In the genomic region with DNA sequence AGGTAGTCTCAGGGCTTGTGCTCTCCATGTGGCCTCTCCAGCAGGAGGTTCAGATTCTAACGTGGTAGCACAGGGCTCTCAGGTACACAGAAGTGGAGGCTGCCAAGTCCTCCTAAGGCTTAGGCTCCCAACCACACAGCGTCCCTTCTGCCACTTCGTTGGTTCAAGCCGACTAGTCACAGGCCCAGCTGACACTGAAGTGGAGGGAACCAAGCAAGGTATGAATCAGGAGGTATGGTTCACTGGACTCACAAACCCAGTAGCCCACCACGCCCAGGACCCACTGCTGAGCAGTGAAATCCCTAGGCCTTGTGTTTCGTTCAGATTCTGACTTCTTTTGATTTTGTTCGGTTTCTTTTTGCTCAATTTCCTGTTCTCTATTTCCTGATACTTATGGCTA, we compare ENCODE assay signal across 22 cellular contexts.
"Had no signal": no experiment of that assay in that cellular context is flagged by ENCODE, and none has a peak within 500 bp of the region (broad histone marks: within the 10 kb centered on the region; RNA-seq: fewer than 3 reads in every experiment).

No MANE protein-coding gene starts in this region.

- FAIRE-seq: endometrium had no signal

- H3K4me1 Mint-ChIP-seq: activated CD4-positive, alpha-beta T cell treated with anti-CD3 and anti-CD28 coated beads, Interleukin-2, amount 10 ng/mL, durations not matched to agents 24 days and 14 days; activated naive CD4-positive, alpha-beta T cell treated with anti-CD3 and anti-CD28 coated beads, Interleukin-2, amount 50 U/mL, for 24 hours; central memory CD8-positive, alpha-beta T cell had no signal

- H3K9me3 Mint-ChIP-seq: activated CD4-positive, alpha-beta T cell treated with anti-CD3 and anti-CD28 coated beads, Interleukin-2, amount 10 ng/mL, durations not matched to agents 24 days and 14 days; activated naive CD4-positive, alpha-beta T cell treated with anti-CD3 and anti-CD28 coated beads, Interleukin-2, amount 50 U/mL, for 24 hours; central memory CD8-positive, alpha-beta T cell had no signal

- H3K27ac ChIP-seq: ascending aorta, colonic mucosa, lower lobe of right lung, sigmoid colon, transverse colon, uterus had no signal

- H3K27ac Mint-ChIP-seq: activated CD4-positive, alpha-beta T cell treated with anti-CD3 and anti-CD28 coated beads, Interleukin-2, amount 10 ng/mL, durations not matched to agents 24 days and 14 days; activated CD8-positive, alpha-beta T cell treated with anti-CD3 and anti-CD28 coated beads, Interleukin-2, amount 10 ng/mL, durations not matched to agents 7 days and 5 days; activated naive CD4-positive, alpha-beta T cell treated with anti-CD3 and anti-CD28 coated beads, Interleukin-2, amount 50 U/mL, for 24 hours; activated T-cell treated with anti-CD3 and anti-CD28 coated beads, Interleukin-2, amount 50 U/mL, for 72 hours; nephron progenitor cell had no signal

- H3K4me3 Mint-ChIP-seq: activated CD4-positive, alpha-beta T cell treated with anti-CD3 and anti-CD28 coated beads, Interleukin-2, amount 10 ng/mL, durations not matched to agents 24 days and 14 days; activated CD8-positive, alpha-beta T cell treated with anti-CD3 and anti-CD28 coated beads, Interleukin-2, amount 10 ng/mL, durations not matched to agents 7 days and 5 days; activated naive CD4-positive, alpha-beta T cell treated with anti-CD3 and anti-CD28 coated beads, Interleukin-2, amount 50 U/mL, for 24 hours; activated T-cell treated with anti-CD3 and anti-CD28 coated beads, Interleukin-2, amount 50 U/mL, for 72 hours; central memory CD8-positive, alpha-beta T cell; nephron progenitor cell had no signal

- H3K36me3 ChIP-seq: ascending aorta, colonic mucosa, lower lobe of right lung, sigmoid colon, transverse colon, uterus had no signal

- H3K4me3 ChIP-seq: ascending aorta, colonic mucosa, lower lobe of right lung, sigmoid colon, transverse colon, uterus had no signal

- ATAC-seq: activated CD8-positive, alpha-beta T cell treated with anti-CD3 and anti-CD28 coated beads, Interleukin-2, amount 10 ng/mL, durations not matched to agents 7 days and 5 days; activated T-cell treated with anti-CD3 and anti-CD28 coated beads, Interleukin-2, amount 50 U/mL, for 72 hours; lower lobe of right lung; stimulated activated naive CD8-positive, alpha-beta T cell treated with anti-CD3 and anti-CD28 coated beads, Interleukin-15, Interleukin-2, amounts not matched to agents 100 U/mL and 50 U/mL, for 24 hours had no signal

- H3K4me1 ChIP-seq: ascending aorta, colonic mucosa, lower lobe of right lung, sigmoid colon, transverse colon, uterus had no signal

- H3K9me3 ChIP-seq: ascending aorta, colonic mucosa, lower lobe of right lung, sigmoid colon, transverse colon, uterus had no signal

- H3K27me3 ChIP-seq: ascending aorta, colonic mucosa, sigmoid colon, transverse colon, uterus had no signal

- DNase-seq: activated CD4-positive, alpha-beta T cell treated with anti-CD3 and anti-CD28 coated beads, Interleukin-2, amount 10 ng/mL, durations not matched to agents 24 days and 14 days; activated CD8-positive, alpha-beta memory T cell treated with anti-CD3 and anti-CD28 coated beads, Interleukin-2, amount 50 U/mL, for 4 hours; activated CD8-positive, alpha-beta T cell treated with anti-CD3 and anti-CD28 coated beads, Interleukin-2, amount 10 ng/mL, durations not matched to agents 7 days and 5 days; activated gamma-delta T cell; activated T-cell treated with anti-CD3 and anti-CD28 coated beads, Interleukin-2, amount 50 U/mL, for 72 hours; colonic mucosa; erythroblast; foreskin melanocyte; hypothalamus; islet precursor cell; lower lobe of right lung; nephron progenitor cell; occipital lobe; posterior cingulate gyrus; sigmoid colon; stimulated activated naive CD8-positive, alpha-beta T cell treated with anti-CD3 and anti-CD28 coated beads, Interleukin-15, Interleukin-2, amounts not matched to agents 100 U/mL and 50 U/mL, for 24 hours; transverse colon; uterus had no signal
